In genomic region chr17:4544135-4544651, GRCh38 we compare ENCODE assay signal across 12 cellular contexts. TPM values are rescaled to one million over a fixed set of nuclear protein-coding genes. Genes with fewer than 3 reads are reported as not detected.
DNase-seq lines count a peak whose midpoint lies in the region; ATAC-seq and TF ChIP-seq lines count a peak whose summit lies in the region.
"Had no signal": no experiment of that assay in that cellular context is flagged by ENCODE, and none has a peak within 500 bp of the region (broad histone marks: within the 10 kb centered on the region; RNA-seq: fewer than 3 reads in every experiment).

No MANE protein-coding gene starts in this region.

- peak overlapping the region; percentile 57 for H3K27ac Mint-ChIP-seq in endothelial cell (ENCODE audit: unreplicated experiment)

- H3K27me3 ChIP-seq in skeletal muscle tissue (ENCODE audit: control insufficient read depth in 3 of 3, insufficient read depth in 3 of 3, low read length in 3 of 3): no peaks in the 10 kb centered on the region
- no peaks in the 10 kb centered on the region for H3K27me3 ChIP-seq in body of pancreas

- TF ChIP-seq POLR2A in body of pancreas (IDR thresholded peaks at IDR 0.05): no peak

- POLR2A ChIA-PET in RWPE1 (lab: Yijun Ruan, JAX; ENCODE audit: low non-redundant PET): no interaction called here
- POLR2A ChIA-PET in HEK293T (lab: Yijun Ruan, JAX): interaction anchor here (1.9 kb wide), 1 partner anchor 11 kb away, joined by 12 read pairs; the partner anchor contains the start of gene MYBBP1A

- H3K4me1 ChIP-seq in skeletal muscle tissue (ENCODE audit: control insufficient read depth in 3 of 3, insufficient read depth in 3 of 3, low read length in 3 of 3) (peaks cover 14 to 32% (median 17%) of the 10 kb centered on the region in 3 donors), body of pancreas (no peaks in the 10 kb centered on the region)

- H3K36me3 Mint-ChIP-seq in endothelial cell (ENCODE audit: low read depth, unreplicated experiment): no peaks in the 10 kb centered on the region

- H3K27ac ChIP-seq in RWPE1: peak overlapping the region; percentile 49
- no peak overlapping the region for H3K27ac ChIP-seq in skeletal muscle tissue (ENCODE audit: low read depth, low read length)
- no peak overlapping the region for H3K27ac ChIP-seq in body of pancreas
- H3K27ac ChIP-seq: A549, GM23248 had no signal

- H3K36me3 ChIP-seq in skeletal muscle tissue (ENCODE audit: control insufficient read depth in 3 of 3, insufficient read depth in 3 of 3, low read length in 3 of 3) (peaks cover 62 to 65% (median 64%) of the 10 kb centered on the region in 3 donors), body of pancreas (replicated peaks in 1 of 2; ENCODE audit: insufficient read depth in 1 of 2, low read depth in 2 of 2) (peaks cover 19 to 38% of the 10 kb centered on the region in 2 donors)

- no peak for ATAC-seq in body of pancreas
- ATAC-seq: A549 had no signal

- H3K4me3 ChIP-seq in skeletal muscle tissue (ENCODE audit: low read length in 3 of 3) (peak overlapping the region in 2 of 3 donors; percentile 6 to 44), body of pancreas (no peak overlapping the region)
- H3K4me3 ChIP-seq: A549, GM23248 had no signal

- in situ Hi-C loops in G401 (cut with HindIII; ENCODE audit: low sequenced_read_pairs): no loop called here

- H3K4me3 Mint-ChIP-seq in endothelial cell (ENCODE audit: unreplicated experiment): peak overlapping the region; percentile 21

- H3K9me3 Mint-ChIP-seq in endothelial cell (ENCODE audit: unreplicated experiment): no peaks in the 10 kb centered on the region

- H3K9ac ChIP-seq in skeletal muscle tissue (ENCODE audit: low read depth in 1 of 3, low read length in 3 of 3): no peak overlapping the region
- H3K9ac ChIP-seq: GM23248 had no signal

- WGBS in body of pancreas, 2 donors: 93 to 100% methylated on average over 7 to 16 of the region's 18 CpGs

- peaks cover 8% of the 10 kb centered on the region for H3K4me1 Mint-ChIP-seq in endothelial cell (ENCODE audit: unreplicated experiment)

- intact Hi-C loops in body of pancreas (cut with DNase I): no loop called here

- CTCF ChIA-PET in RWPE1 (lab: Yijun Ruan, JAX): interaction anchor here (0.9 to 1.5 kb wide), 2 partner anchors 120 to 123 kb away, joined by 3 to 5 read pairs; no protein-coding TSS in a partner anchor
- CTCF ChIA-PET in HEK293T (lab: Yijun Ruan, JAX): interaction anchor here (1.0 kb wide), 1 partner anchor 123 kb away, joined by 4 read pairs; no protein-coding TSS in a partner anchor

- peak; percentile 38 for DNase-seq in G401 (ENCODE audit: low spot score)
- no peak for DNase-seq in RWPE1 (ENCODE audit: low spot score)
- DNase-seq in endothelial cell (ENCODE audit: low spot score): no peak
- DNase-seq in HEK293T (ENCODE audit: extremely low spot score): no peak
- DNase-seq in inferior parietal cortex (ENCODE audit: extremely low spot score): no peak
- DNase-seq in body of pancreas: no peak
- DNase-seq in NCI-H526 (lab: John Stamatoyannopoulos, UW): no peak
- DNase-seq: GM23248, H7 had no signal

- TF ChIP-seq CTCF in RWPE1 (conservative IDR thresholded peaks at IDR 0.05; ENCODE audit: low read depth) (no peak), endothelial cell (IDR thresholded peaks at IDR 0.05; ENCODE audit: unreplicated experiment) (no peak), body of pancreas (IDR thresholded peaks at IDR 0.05) (no peak)

- peaks cover 48% of the 10 kb centered on the region for H3K27me3 Mint-ChIP-seq in endothelial cell (ENCODE audit: unreplicated experiment)

- H3K9me3 ChIP-seq in skeletal muscle tissue (ENCODE audit: control insufficient read depth in 3 of 3, low read length in 3 of 3): no peaks in the 10 kb centered on the region
- no peaks in the 10 kb centered on the region for H3K9me3 ChIP-seq in body of pancreas
- H3K9me3 ChIP-seq: A549 had no signal

TF ChIP-seq in HEK293T, 16 proteins besides CTCF, POLR2A, EP300 and RAD21:
- TF ChIP-seq PKNOX1 (IDR thresholded peaks at IDR 0.05) (no peak), CTBP1 (IDR thresholded peaks at IDR 0.05; ENCODE audit: borderline replicate concordance) (no peak), NFRKB (IDR thresholded peaks at IDR 0.05) (no peak), HDGF (IDR thresholded peaks at IDR 0.05; ENCODE audit: borderline replicate concordance) (no peak), FOXA1 (IDR thresholded peaks at IDR 0.05) (no peak), SUZ12 (IDR thresholded peaks at IDR 0.05) (no peak), FOXK2 (IDR thresholded peaks at IDR 0.05) (no peak), TARDBP (IDR thresholded peaks at IDR 0.05) (no peak), ZNF384 (IDR thresholded peaks at IDR 0.05) (no peak), BHLHE40 (IDR thresholded peaks at IDR 0.05; ENCODE audit: borderline replicate concordance) (no peak)

RNA-seq across cellular contexts. Expression of gene MYBBP1A, which starts 11.0 kb away (rescaled TPM):
- total RNA-seq in G401 (2014; rRNA removed; shearing (Covaris generic)): 89.3 and 91.6 TPM in 2 replicates
- 32.4 TPM for total RNA-seq in endothelial cell (ENCODE audit: unreplicated experiment)
- total RNA-seq in skeletal muscle tissue: 30.3 TPM
- total RNA-seq in body of pancreas: 100 to 1,000 TPM in 1 of 2 donors, 10 to 100 TPM in 1; 37.9 to 105 TPM

RNA-seq across cellular contexts. Expression of gene GGT6, which starts 16.2 kb away (rescaled TPM):
- total RNA-seq in G401 (2014; rRNA removed; shearing (Covaris generic)): 5.3 TPM in 1 of 2 replicates, not detected in the other
- total RNA-seq in endothelial cell (ENCODE audit: unreplicated experiment): not detected
- not detected for total RNA-seq in skeletal muscle tissue
- total RNA-seq in body of pancreas: 10 to 100 TPM; 29.3 to 85.7 TPM
- total RNA-seq: Daoy, GM23248, H7 had no signal

RNA-seq across cellular contexts. Expression of gene SMTNL2, which starts 40.1 kb away (rescaled TPM):
- not detected in 2 replicates for total RNA-seq in G401 (2014; rRNA removed; shearing (Covaris generic))
- total RNA-seq in endothelial cell (ENCODE audit: unreplicated experiment) (0.59 TPM), skeletal muscle tissue (74.1 TPM), body of pancreas (under 1 TPM; 0.33 to 0.78 TPM)
- total RNA-seq: Daoy, GM23248 had no signal

RNA-seq across cellular contexts. Expression of gene SPNS2, which starts 45.5 kb away (rescaled TPM):
- 58.1 and 61.5 TPM in 2 replicates for total RNA-seq in G401 (2014; rRNA removed; shearing (Covaris generic))
- 187 TPM for total RNA-seq in endothelial cell (ENCODE audit: unreplicated experiment)
- total RNA-seq in skeletal muscle tissue: 2.6 TPM
- total RNA-seq in body of pancreas: 10 to 100 TPM; 19.2 to 58.0 TPM
- total RNA-seq: Daoy, GM23248 had no signal

Comparison
In these comparisons a context has a peak if more than half of its experiments do, and no peak if none do; other contexts are left out.
1. H3K4me3 ChIP-seq: peak in skeletal muscle tissue (2 of 3); none in body of pancreas (0 of 2).
2. RNA of gene SMTNL2, which starts 40.1 kb away (total RNA-seq): 74.1 TPM in skeletal muscle tissue (single experiment); 0.33 to 0.78 TPM in body of pancreas, 0.59 TPM in endothelial cell (single experiment) and not detected in G401; every median in the first group is over 10 times any median in the second.